19 cellular contexts compared by ENCODE assay signal in the genomic region with DNA sequence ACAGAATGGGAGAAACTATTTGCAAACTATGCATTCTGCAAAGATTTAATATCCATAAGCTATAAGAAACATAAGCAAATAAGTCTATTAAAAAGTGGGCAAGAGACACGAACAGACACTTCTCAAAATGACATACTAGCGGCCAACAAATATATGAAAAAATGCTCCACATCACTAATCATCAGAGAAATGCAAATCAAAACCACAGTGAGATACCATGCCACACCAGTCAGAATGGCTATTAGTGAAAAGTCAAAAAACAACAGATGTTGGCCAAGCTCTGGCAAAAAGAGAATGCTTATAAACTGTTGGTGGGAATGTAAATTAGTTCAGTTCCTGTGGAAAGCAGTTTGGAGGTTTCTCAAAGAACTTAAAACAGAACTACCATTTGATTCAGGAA.
DNase-seq lines count a peak whose midpoint lies in the region; ATAC-seq and TF ChIP-seq lines count a peak whose summit lies in the region.
"Had no signal": no experiment of that assay in that cellular context is flagged by ENCODE, and none has a peak within 500 bp of the region (broad histone marks: within the 10 kb centered on the region; RNA-seq: fewer than 3 reads in every experiment).

No MANE protein-coding gene starts in this region.

- H3K4me2 ChIP-seq in OCI-LY3 (ENCODE audit: low read length): peak overlapping the region; percentile 78
- H3K4me2 ChIP-seq: hepatocyte had no signal

- H3K9me3 ChIP-seq in OCI-LY3 (ENCODE audit: insufficient read depth, low read length): peaks cover 25% of the 10 kb centered on the region
- peaks cover 0 to 12% (median 0%) of the 10 kb centered on the region in 11 donors for H3K9me3 ChIP-seq in heart right ventricle
- H3K9me3 ChIP-seq: suprapubic skin had no signal

- H2AFZ ChIP-seq in OCI-LY3 (ENCODE audit: low read depth, low read length): no peak overlapping the region
- H2AFZ ChIP-seq: hepatocyte had no signal

- H3K27me3 ChIP-seq in OCI-LY3 (ENCODE audit: low read depth, low read length): no peaks in the 10 kb centered on the region
- H3K27me3 ChIP-seq in heart right ventricle: no peaks in the 10 kb centered on the region
- H3K27me3 ChIP-seq: hepatocyte, suprapubic skin had no signal

- WGBS in heart right ventricle, 2 donors: 91 to 95% methylated on average over 2 of the region's 2 CpGs

- H3K27ac ChIP-seq in OCI-LY3 (ENCODE audit: low read length) (peak overlapping the region; percentile 68), heart right ventricle (no peak overlapping the region)
- H3K27ac ChIP-seq: hepatocyte, suprapubic skin had no signal

- H3K4me1 ChIP-seq in OCI-LY3 (ENCODE audit: low read length): peaks cover 54% of the 10 kb centered on the region
- H3K4me1 ChIP-seq in heart right ventricle: no peaks in the 10 kb centered on the region
- H3K4me1 ChIP-seq: suprapubic skin had no signal

- TF ChIP-seq CTCF in OCI-LY3 (IDR thresholded peaks at IDR 0.05; ENCODE audit: low read depth, low read length) (no peak), heart right ventricle (IDR thresholded peaks at IDR 0.05) (no peak), GM10266 (IDR thresholded peaks at IDR 0.05; ENCODE audit: control insufficient read depth, insufficient read depth, low read depth, missing control alignments) (no peak)

- peaks cover 5% of the 10 kb centered on the region for H3K79me2 ChIP-seq in OCI-LY3 (ENCODE audit: low read length)
- H3K79me2 ChIP-seq: hepatocyte had no signal

- ATAC-seq in GM21367 (IDR thresholded peaks at IDR 0.05; ENCODE audit: unreplicated experiment) (peak; percentile 56), HG03175 (IDR thresholded peaks at IDR 0.05; ENCODE audit: unreplicated experiment) (peak; percentile 60), heart right ventricle (no peak), HG02840 (IDR thresholded peaks at IDR 0.05; ENCODE audit: low FRiP score, unreplicated experiment) (no peak)
- ATAC-seq: activated T-helper 17 cell treated with anti-CD3 and anti-CD28 coated beads, Interleukin-2, amount 50 U/mL, for 72 hours had no signal

- H4K20me1 ChIP-seq in OCI-LY3 (ENCODE audit: insufficient read depth, low read length): peaks cover 3% of the 10 kb centered on the region; the same call in 1 of the 2 replicates

- DNase-seq in DMS 273 treated with DMSO at 0.1 percent for 48 hours (lab: John Stamatoyannopoulos, UW) (peak; percentile 85), COLO668 (lab: John Stamatoyannopoulos, UW; ENCODE audit: unreplicated experiment) (no peak), heart right ventricle (no peak), GM10266 (ENCODE audit: extremely low spot score) (no peak)
- DNase-seq: ACHN; activated CD4-positive, alpha-beta T cell treated with anti-CD3 and anti-CD28 coated beads, Interleukin-2, amount 50 U/mL, for 48 hours; amygdala; cortex of kidney; Kasumi-1; NCI-H1930; Right ventricle myocardium superior; T-helper 9 cell had no signal

- H3K4me3 ChIP-seq in OCI-LY3 (ENCODE audit: low read length) (peak overlapping the region; percentile 54), heart right ventricle (no peak overlapping the region)
- H3K4me3 ChIP-seq: hepatocyte, suprapubic skin had no signal

- intact Hi-C loops in heart right ventricle (cut with DNase I): no loop called here

- H3K36me3 ChIP-seq in OCI-LY3 (replicated peaks; ENCODE audit: low read depth, low read length) (peaks cover 35% of the 10 kb centered on the region), heart right ventricle (no peaks in the 10 kb centered on the region)
- H3K36me3 ChIP-seq: suprapubic skin had no signal

- no peak overlapping the region for H3K9ac ChIP-seq in OCI-LY3 (ENCODE audit: low read length)

Comparison
In these comparisons a context has a peak if more than half of its experiments do, and no peak if none do; other contexts are left out.
1. ATAC-seq: peak in GM21367 (single experiment) and HG03175 (single experiment); none in heart right ventricle (0 of 8) and HG02840 (single experiment).